Comparison of ENCODE assay signal across 1 cellular context in genomic region chr6:158452191-158452590, GRCh38.
TF ChIP-seq lines count a peak whose summit lies in the region.

No MANE protein-coding gene starts in this region.

TF ChIP-seq in K562, 482 proteins besides CTCF, POLR2A, EP300 and RAD21 (continued from another document):
- no peak for TF ChIP-seq ATF2 (CRISPR knock-in tag; IDR thresholded peaks at IDR 0.05)
- no peak for TF ChIP-seq ZSCAN32 (CRISPR knock-in tag; IDR thresholded peaks at IDR 0.05)
- no peak for TF ChIP-seq ETV6 (IDR thresholded peaks at IDR 0.05; ENCODE audit: borderline replicate concordance in 1 of 2, low read depth in 2 of 2, low read length in 1 of 2)
- no peak for TF ChIP-seq ETV6 (CRISPR knock-in tag; IDR thresholded peaks at IDR 0.05; ENCODE audit: borderline replicate concordance)
- TF ChIP-seq ZNF609 (CRISPR knock-in tag; IDR thresholded peaks at IDR 0.05; ENCODE audit: borderline replicate concordance) = no peak
- no peak for TF ChIP-seq PTBP1 (IDR thresholded peaks at IDR 0.05; ENCODE audit: low read depth, low read length)
- TF ChIP-seq KAT8 (IDR thresholded peaks at IDR 0.05; ENCODE audit: low read depth) = no peak
- no peak for TF ChIP-seq NR2F6 (CRISPR knock-in tag; IDR thresholded peaks at IDR 0.05)
